ENCODE assay signal across 1 cellular context in genomic region chr16:30350134-30350871, GRCh38.
TF ChIP-seq lines count a peak whose summit lies in the region.

No MANE protein-coding gene starts in this region.

TF ChIP-seq in endothelial cell of umbilical vein, 7 proteins besides CTCF, POLR2A, EP300 and RAD21:
- no peak for TF ChIP-seq EZH2 (IDR thresholded peaks at IDR 0.05; ENCODE audit: borderline replicate concordance, low read depth, low read length, severe bottlenecking)
